Comparison of ENCODE assay signal across 1 cellular context in genomic region chr20:33862709-33863403, GRCh38.
TF ChIP-seq lines count a peak whose summit lies in the region.

No MANE protein-coding gene starts in this region.

TF ChIP-seq in GM12878, 131 proteins besides CTCF, POLR2A, EP300 and RAD21 (continued from another document):
- TF ChIP-seq CUX1 (IDR thresholded peaks at IDR 0.05; ENCODE audit: insufficient replicate concordance, low read depth, low read length) (no peak), ETV6 (conservative IDR thresholded peaks at IDR 0.05 in 1 of 2, IDR thresholded peaks at IDR 0.05 in 1 of 2; ENCODE audit: borderline replicate concordance in 1 of 2, low read depth in 1 of 2) (no peak), EGR1 (IDR thresholded peaks at IDR 0.05; ENCODE audit: borderline replicate concordance in 1 of 2, low read depth in 2 of 2, low read length in 2 of 2) (peak in 1 of 2 experiments; percentile 92; a peak in 2 of 3 replicates), NRF1 (conservative IDR thresholded peaks at IDR 0.05; ENCODE audit: low read depth, low read length) (no peak), BCL11A (IDR thresholded peaks at IDR 0.05; ENCODE audit: low read depth, low read length) (no peak), CREB1 (IDR thresholded peaks at IDR 0.05; ENCODE audit: low read depth) (0 out of 2 replicates have a peak, but pooled peaks have one; percentile 44), MYB (IDR thresholded peaks at IDR 0.05; ENCODE audit: borderline replicate concordance, low read depth, low read length) (no peak), BHLHE40 (IDR thresholded peaks at IDR 0.05; ENCODE audit: borderline replicate concordance in 1 of 2, low read depth in 2 of 2, low read length in 1 of 2) (0 out of 4 replicates have a peak, but pooled peaks of 1 of the 2 experiments have one; percentile 8), CREM (IDR thresholded peaks at IDR 0.05; ENCODE audit: low read depth) (peak; percentile 43; the same call in 1 of the 2 replicates)
